In the genomic region with DNA sequence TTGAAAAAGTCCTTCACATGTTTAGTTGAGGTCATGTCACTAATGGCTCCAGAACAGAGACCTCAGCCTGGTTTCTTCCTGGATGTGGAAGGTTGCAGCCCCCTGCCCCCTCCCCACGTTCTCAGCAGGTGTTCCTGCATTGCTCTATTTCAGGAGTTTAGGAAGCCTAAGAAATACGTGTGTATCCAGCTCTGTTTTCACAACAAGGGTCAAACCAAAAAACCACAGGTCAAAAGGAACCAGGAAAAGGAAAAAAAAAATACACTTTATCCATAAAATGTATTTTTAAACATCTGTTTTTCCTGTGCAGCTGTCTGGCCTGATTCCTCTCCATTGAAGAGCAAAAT, we compare ENCODE assay signal across 1 cellular context.
TF ChIP-seq lines count a peak whose summit lies in the region.

No MANE protein-coding gene starts in this region.

TF ChIP-seq in HepG2, 621 proteins besides CTCF, POLR2A, EP300 and RAD21 (continued from another document):
- TF ChIP-seq PCBP1 (IDR thresholded peaks at IDR 0.05; ENCODE audit: borderline replicate concordance, low read depth, low read length) (no peak), PITX1 (CRISPR knock-in tag; IDR thresholded peaks at IDR 0.05) (no peak), REL (CRISPR knock-in tag; conservative IDR thresholded peaks at IDR 0.05) (no peak), ZNF619 (CRISPR knock-in tag; IDR thresholded peaks at IDR 0.05) (no peak), ZNF230 (CRISPR knock-in tag; IDR thresholded peaks at IDR 0.05) (no peak), WIZ (CRISPR knock-in tag; IDR thresholded peaks at IDR 0.05) (no peak), ZNF12 (CRISPR knock-in tag; IDR thresholded peaks at IDR 0.05) (no peak), ZSCAN12 (CRISPR knock-in tag; IDR thresholded peaks at IDR 0.05) (no peak), ZNF432 (CRISPR knock-in tag; IDR thresholded peaks at IDR 0.05; ENCODE audit: borderline replicate concordance) (no peak)
- TF ChIP-seq, protein P1, sequence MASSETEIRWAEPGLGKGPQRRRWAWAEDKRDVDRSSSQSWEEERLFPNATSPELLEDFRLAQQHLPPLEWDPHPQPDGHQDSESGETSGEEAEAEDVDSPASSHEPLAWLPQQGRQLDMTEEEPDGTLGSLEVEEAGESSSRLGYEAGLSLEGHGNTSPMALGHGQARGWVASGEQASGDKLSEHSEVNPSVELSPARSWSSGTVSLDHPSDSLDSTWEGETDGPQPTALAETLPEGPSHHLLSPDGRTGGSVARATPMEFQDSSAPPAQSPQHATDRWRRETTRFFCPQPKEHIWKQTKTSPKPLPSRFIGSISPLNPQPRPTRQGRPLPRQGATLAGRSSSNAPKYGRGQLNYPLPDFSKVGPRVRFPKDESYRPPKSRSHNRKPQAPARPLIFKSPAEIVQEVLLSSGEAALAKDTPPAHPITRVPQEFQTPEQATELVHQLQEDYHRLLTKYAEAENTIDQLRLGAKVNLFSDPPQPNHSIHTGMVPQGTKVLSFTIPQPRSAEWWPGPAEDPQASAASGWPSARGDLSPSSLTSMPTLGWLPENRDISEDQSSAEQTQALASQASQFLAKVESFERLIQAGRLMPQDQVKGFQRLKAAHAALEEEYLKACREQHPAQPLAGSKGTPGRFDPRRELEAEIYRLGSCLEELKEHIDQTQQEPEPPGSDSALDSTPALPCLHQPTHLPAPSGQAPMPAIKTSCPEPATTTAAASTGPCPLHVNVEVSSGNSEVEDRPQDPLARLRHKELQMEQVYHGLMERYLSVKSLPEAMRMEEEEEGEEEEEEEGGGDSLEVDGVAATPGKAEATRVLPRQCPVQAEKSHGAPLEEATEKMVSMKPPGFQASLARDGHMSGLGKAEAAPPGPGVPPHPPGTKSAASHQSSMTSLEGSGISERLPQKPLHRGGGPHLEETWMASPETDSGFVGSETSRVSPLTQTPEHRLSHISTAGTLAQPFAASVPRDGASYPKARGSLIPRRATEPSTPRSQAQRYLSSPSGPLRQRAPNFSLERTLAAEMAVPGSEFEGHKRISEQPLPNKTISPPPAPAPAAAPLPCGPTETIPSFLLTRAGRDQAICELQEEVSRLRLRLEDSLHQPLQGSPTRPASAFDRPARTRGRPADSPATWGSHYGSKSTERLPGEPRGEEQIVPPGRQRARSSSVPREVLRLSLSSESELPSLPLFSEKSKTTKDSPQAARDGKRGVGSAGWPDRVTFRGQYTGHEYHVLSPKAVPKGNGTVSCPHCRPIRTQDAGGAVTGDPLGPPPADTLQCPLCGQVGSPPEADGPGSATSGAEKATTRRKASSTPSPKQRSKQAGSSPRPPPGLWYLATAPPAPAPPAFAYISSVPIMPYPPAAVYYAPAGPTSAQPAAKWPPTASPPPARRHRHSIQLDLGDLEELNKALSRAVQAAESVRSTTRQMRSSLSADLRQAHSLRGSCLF (CRISPR knock-in tag; IDR thresholded peaks at IDR 0.05; ENCODE audit: borderline replicate concordance), result no peak
- TF ChIP-seq, protein P2, sequence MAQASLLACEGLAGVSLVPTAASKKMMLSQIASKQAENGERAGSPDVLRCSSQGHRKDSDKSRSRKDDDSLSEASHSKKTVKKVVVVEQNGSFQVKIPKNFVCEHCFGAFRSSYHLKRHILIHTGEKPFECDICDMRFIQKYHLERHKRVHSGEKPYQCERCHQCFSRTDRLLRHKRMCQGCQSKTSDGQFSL (CRISPR knock-in tag; IDR thresholded peaks at IDR 0.05), result no peak
